ENCODE assay signal across 7 cellular contexts in the genomic region with DNA sequence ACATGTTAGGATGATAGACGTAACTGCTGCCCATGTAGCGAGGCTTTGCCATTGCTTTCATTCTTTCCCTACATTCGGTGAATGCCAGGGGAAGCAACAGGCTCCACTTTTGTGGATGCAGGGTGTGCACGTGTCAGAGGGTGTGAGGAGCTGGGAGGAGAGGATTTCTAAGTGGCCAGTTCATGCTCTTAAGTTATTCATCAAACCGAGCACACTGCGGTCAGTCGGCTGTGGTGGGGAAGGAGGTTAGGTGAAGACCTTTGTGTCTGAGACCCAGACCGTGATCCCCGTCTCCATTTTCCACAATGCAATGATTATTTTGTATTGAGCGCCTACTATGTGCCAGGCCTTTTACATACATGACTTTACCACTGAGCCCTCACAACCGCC.
DNase-seq lines count a peak whose midpoint lies in the region; ATAC-seq lines count a peak whose summit lies in the region.

No MANE protein-coding gene starts in this region.

- H3K36me3 ChIP-seq in HAP-1 (replicated peaks) (no peaks in the 10 kb centered on the region), iPS-20b (ENCODE audit: insufficient read depth, low read depth, low read length) (peaks cover 12% of the 10 kb centered on the region; the same call in 1 of the 2 replicates)

- H3K9me3 ChIP-seq in HAP-1 (no peaks in the 10 kb centered on the region), iPS-20b (ENCODE audit: insufficient read depth, low read depth, low read length) (no peaks in the 10 kb centered on the region)

- DNase-seq in HAP-1 (ENCODE audit: low spot score in 2 of 2) (no peak), NCI-H524 treated with DMSO at 0.1 percent for 48 hours (lab: John Stamatoyannopoulos, UW) (no peak), HUDEP-2 (lab: John Stamatoyannopoulos, UW; ENCODE audit: unreplicated experiment in 76 of 76) (no peak)
- DNase-seq in stimulated activated naive B cell treated with anti-CD40 and anti-IgM and Interleukin-4, amounts not matched to agents 10 μg/mL and 1 μg/mL and 100 μg/mL, for 72 hours: no peak

- in situ Hi-C loops in HAP-1 (cut with MboI; ENCODE audit: low sequenced_read_pairs): no loop called here

- peaks cover 6% of the 10 kb centered on the region for H3K36me3 Mint-ChIP-seq in activated T-helper 17 cell treated with anti-CD3 and anti-CD28 coated beads, Interleukin-2, amount 50 U/mL, for 72 hours (ENCODE audit: low read depth)
- peaks cover 0 to 2% of the 10 kb centered on the region in 2 donors for H3K36me3 Mint-ChIP-seq in stimulated activated naive B cell treated with anti-CD40 and anti-IgM and Interleukin-4, amounts not matched to agents 10 μg/mL and 1 μg/mL and 100 μg/mL, for 72 hours

- H3K9me3 Mint-ChIP-seq in activated T-helper 17 cell treated with anti-CD3 and anti-CD28 coated beads, Interleukin-2, amount 50 U/mL, for 72 hours: no peaks in the 10 kb centered on the region
- no peaks in the 10 kb centered on the region for H3K9me3 Mint-ChIP-seq in stimulated activated naive B cell treated with anti-CD40 and anti-IgM and Interleukin-4, amounts not matched to agents 10 μg/mL and 1 μg/mL and 100 μg/mL, for 72 hours

- H3K4me1 ChIP-seq in HAP-1: peaks cover 12% of the 10 kb centered on the region
- H3K4me1 ChIP-seq in iPS-20b (ENCODE audit: insufficient read depth, low read length): peaks cover 18% of the 10 kb centered on the region

- peaks cover 15% of the 10 kb centered on the region for H3K27me3 Mint-ChIP-seq in activated T-helper 17 cell treated with anti-CD3 and anti-CD28 coated beads, Interleukin-2, amount 50 U/mL, for 72 hours
- peaks cover 10 to 20% of the 10 kb centered on the region in 2 donors for H3K27me3 Mint-ChIP-seq in stimulated activated naive B cell treated with anti-CD40 and anti-IgM and Interleukin-4, amounts not matched to agents 10 μg/mL and 1 μg/mL and 100 μg/mL, for 72 hours

- no peak overlapping the region for H3K27ac Mint-ChIP-seq in activated T-helper 17 cell treated with anti-CD3 and anti-CD28 coated beads, Interleukin-2, amount 50 U/mL, for 72 hours
- H3K27ac Mint-ChIP-seq in stimulated activated naive B cell treated with anti-CD40 and anti-IgM and Interleukin-4, amounts not matched to agents 10 μg/mL and 1 μg/mL and 100 μg/mL, for 72 hours: peak overlapping the region; percentile 80

- no peak for ATAC-seq in activated T-helper 17 cell treated with anti-CD3 and anti-CD28 coated beads, Interleukin-2, amount 50 U/mL, for 72 hours (replicated peaks)
- no peak for ATAC-seq in stimulated activated naive B cell treated with anti-CD40 and anti-IgM and Interleukin-4, amounts not matched to agents 10 μg/mL and 1 μg/mL and 100 μg/mL, for 72 hours (replicated peaks)
- no peak for ATAC-seq in HG03571 (IDR thresholded peaks at IDR 0.05; ENCODE audit: unreplicated experiment)

- peaks cover 12% of the 10 kb centered on the region for H3K4me1 Mint-ChIP-seq in activated T-helper 17 cell treated with anti-CD3 and anti-CD28 coated beads, Interleukin-2, amount 50 U/mL, for 72 hours
- peaks cover 0 to 6% of the 10 kb centered on the region in 2 donors for H3K4me1 Mint-ChIP-seq in stimulated activated naive B cell treated with anti-CD40 and anti-IgM and Interleukin-4, amounts not matched to agents 10 μg/mL and 1 μg/mL and 100 μg/mL, for 72 hours

- peak overlapping the region; percentile 19; the same call in 1 of the 2 replicates for H3K9ac ChIP-seq in iPS-20b (ENCODE audit: low read depth, low read length)

- H3K27me3 ChIP-seq in HAP-1 (ENCODE audit: low read depth) (peaks cover 34% of the 10 kb centered on the region), iPS-20b (ENCODE audit: insufficient read depth, low read length) (peaks cover 43% of the 10 kb centered on the region)

- peak overlapping the region; percentile 53 for H3K4me3 ChIP-seq in HAP-1
- peak overlapping the region; percentile 59; the same call in 1 of the 2 replicates for H3K4me3 ChIP-seq in iPS-20b (ENCODE audit: low read length)

- H3K27ac ChIP-seq in iPS-20b (ENCODE audit: low read length): no peak overlapping the region

- H3K4me3 Mint-ChIP-seq in activated T-helper 17 cell treated with anti-CD3 and anti-CD28 coated beads, Interleukin-2, amount 50 U/mL, for 72 hours: peak overlapping the region; percentile 50
- H3K4me3 Mint-ChIP-seq in stimulated activated naive B cell treated with anti-CD40 and anti-IgM and Interleukin-4, amounts not matched to agents 10 μg/mL and 1 μg/mL and 100 μg/mL, for 72 hours: peak overlapping the region; percentile 78 to 82
